ENCODE assay signal across 16 cellular contexts in the genomic region with DNA sequence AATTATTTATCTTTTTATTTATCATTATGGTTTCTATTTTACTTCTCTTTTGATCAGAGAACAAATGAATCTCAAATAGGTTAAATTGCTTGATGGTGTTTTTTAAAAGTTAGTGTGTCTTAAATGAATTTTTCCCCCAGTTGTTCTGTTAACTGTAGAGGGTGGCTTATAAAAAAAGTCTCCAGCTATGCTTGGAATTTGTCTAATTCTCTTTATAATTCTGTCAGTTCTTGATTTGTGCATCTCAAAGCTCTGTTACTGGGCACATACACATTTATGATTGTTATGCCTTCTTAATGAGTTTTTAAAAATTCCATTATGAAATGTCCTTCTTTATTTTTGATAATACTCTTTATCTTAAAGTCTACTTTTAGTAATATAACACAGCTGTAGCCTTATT. TPM values are rescaled to one million over a fixed set of nuclear protein-coding genes. Genes with fewer than 3 reads are reported as not detected.
"Had no signal": no experiment of that assay in that cellular context is flagged by ENCODE, and none has a peak within 500 bp of the region (broad histone marks: within the 10 kb centered on the region; RNA-seq: fewer than 3 reads in every experiment).

No MANE protein-coding gene starts in this region.

- H3K4me3 ChIP-seq: body of pancreas, tibial artery had no signal

- H3K27me3 ChIP-seq: body of pancreas, tibial artery had no signal

- ATAC-seq: activated naive CD8-positive, alpha-beta T cell treated with anti-CD3 and anti-CD28 coated beads, Interleukin-2, amount 50 U/mL, for 24 hours; body of pancreas; left ventricle myocardium superior; stimulated activated effector memory CD8-positive, alpha-beta T cell treated with anti-CD3 and anti-CD28 coated beads, Interleukin-12 subunit alpha, Interleukin-12 subunit beta, amount 100 ng/mL, for 72 hours had no signal

- DNase-seq: activated naive CD4-positive, alpha-beta T cell treated with Interleukin-2 at 50 U/mL for 16 hours; activated naive CD8-positive, alpha-beta T cell treated with anti-CD3 and anti-CD28 coated beads, Interleukin-2, amount 50 U/mL, for 24 hours; body of pancreas; central memory CD4-positive, alpha-beta T cell; cortex of kidney; effector CD8-positive, alpha-beta T cell; kidney; left ventricle myocardium superior; naive B cell; retina; small intestine; tibial artery had no signal

- H3K4me1 ChIP-seq: body of pancreas, tibial artery had no signal

- H3K36me3 ChIP-seq: tibial artery had no signal

- H3K27ac ChIP-seq: body of pancreas, tibial artery had no signal

- H3K9me3 ChIP-seq: body of pancreas, tibial artery had no signal

RNA-seq across cellular contexts. Expression of gene LIN28B, which starts 58.0 kb away (rescaled TPM):
- total RNA-seq: activated CD4-positive, alpha-beta T cell treated with anti-CD3 and anti-CD28 coated beads, Interleukin-2, amount 10 ng/mL, durations not matched to agents 24 days and 14 days; body of pancreas; kidney; left ventricle myocardium superior; mesenteric fat pad; T-helper 1 cell treated with Interleukin-12 subunit alpha and Interleukin-12 subunit beta and Interleukin-4 antibody, amounts not matched to agents 30 ng/mL and 1 ng/mL, for 36 hours had no signal
- polyA plus RNA-seq: small intestine had no signal
